In genomic region chr14:94489336-94489735, GRCh38 we compare ENCODE assay signal across 1 cellular context.
A peak's percentile ranks its signal among the peaks of the same experiment; 100 is the strongest.
TF ChIP-seq lines count a peak whose summit lies in the region.

No MANE protein-coding gene starts in this region.

TF ChIP-seq in HepG2, 621 proteins besides CTCF, POLR2A, EP300 and RAD21:
- no peak for TF ChIP-seq TERF1 (CRISPR knock-in tag; IDR thresholded peaks at IDR 0.05)
- TF ChIP-seq POLR2AphosphoS5 (IDR thresholded peaks at IDR 0.05; ENCODE audit: low read depth, low read length) = 0 out of 2 replicates have a peak, but pooled peaks have one; percentile 15
- TF ChIP-seq ZNF33A (CRISPR knock-in tag; IDR thresholded peaks at IDR 0.05; ENCODE audit: borderline replicate concordance) = no peak
